Comparison of ENCODE assay signal across 15 cellular contexts in genomic region chr20:32252189-32252588, GRCh38. TPM values are rescaled to one million over a fixed set of nuclear protein-coding genes. Genes with fewer than 3 reads are reported as not detected.
DNase-seq lines count a peak whose midpoint lies in the region; ATAC-seq and TF ChIP-seq lines count a peak whose summit lies in the region.
"Had no signal": no experiment of that assay in that cellular context is flagged by ENCODE, and none has a peak within 500 bp of the region (broad histone marks: within the 10 kb centered on the region; RNA-seq: fewer than 3 reads in every experiment).

No MANE protein-coding gene starts in this region.

- peak; percentile 72 for ATAC-seq in activated T-helper 17 cell treated with anti-CD3 and anti-CD28 coated beads, Interleukin-2, amount 50 U/mL, for 72 hours (replicated peaks)
- ATAC-seq: left cardiac atrium had no signal

- TF ChIP-seq CTCF in CD14-positive monocyte (IDR thresholded peaks at IDR 0.05) = no peak

- H3K27me3 Mint-ChIP-seq in activated T-helper 17 cell treated with anti-CD3 and anti-CD28 coated beads, Interleukin-2, amount 50 U/mL, for 72 hours = no peaks in the 10 kb centered on the region
- H3K27me3 Mint-ChIP-seq in stimulated activated naive CD8-positive, alpha-beta T cell treated with anti-CD3 and anti-CD28 coated beads, Interleukin-15, Interleukin-2, amounts not matched to agents 100 ng/mL and 50 ng/mL, for 24 hours = no peaks in the 10 kb centered on the region
- peaks cover 4 to 6% (median 4%) of the 10 kb centered on the region in 3 donors for H3K27me3 Mint-ChIP-seq in CD14-positive monocyte (ENCODE audit: low read depth in 3 of 3)

- no peaks in the 10 kb centered on the region for H3K9me3 Mint-ChIP-seq in activated T-helper 17 cell treated with anti-CD3 and anti-CD28 coated beads, Interleukin-2, amount 50 U/mL, for 72 hours
- no peaks in the 10 kb centered on the region for H3K9me3 Mint-ChIP-seq in stimulated activated naive CD8-positive, alpha-beta T cell treated with anti-CD3 and anti-CD28 coated beads, Interleukin-15, Interleukin-2, amounts not matched to agents 100 ng/mL and 50 ng/mL, for 24 hours
- H3K9me3 Mint-ChIP-seq in CD14-positive monocyte = peaks cover 0 to 3% (median 0%) of the 10 kb centered on the region in 7 donors
- H3K9me3 Mint-ChIP-seq: neural crest cell had no signal

- H3K27ac Mint-ChIP-seq in activated T-helper 17 cell treated with anti-CD3 and anti-CD28 coated beads, Interleukin-2, amount 50 U/mL, for 72 hours = peak overlapping the region; percentile 92
- peak overlapping the region; percentile 96 for H3K27ac Mint-ChIP-seq in stimulated activated naive CD8-positive, alpha-beta T cell treated with anti-CD3 and anti-CD28 coated beads, Interleukin-15, Interleukin-2, amounts not matched to agents 100 ng/mL and 50 ng/mL, for 24 hours
- no peak overlapping the region for H3K27ac Mint-ChIP-seq in CD14-positive monocyte

- H3K4me1 Mint-ChIP-seq in activated T-helper 17 cell treated with anti-CD3 and anti-CD28 coated beads, Interleukin-2, amount 50 U/mL, for 72 hours = peaks cover 21% of the 10 kb centered on the region
- peaks cover 83% of the 10 kb centered on the region for H3K4me1 Mint-ChIP-seq in stimulated activated naive CD8-positive, alpha-beta T cell treated with anti-CD3 and anti-CD28 coated beads, Interleukin-15, Interleukin-2, amounts not matched to agents 100 ng/mL and 50 ng/mL, for 24 hours (ENCODE audit: low read depth)
- H3K4me1 Mint-ChIP-seq in CD14-positive monocyte = peaks cover 35% of the 10 kb centered on the region
- H3K4me1 Mint-ChIP-seq: neural crest cell had no signal

- peak overlapping the region; percentile 79 for H3K4me3 Mint-ChIP-seq in activated T-helper 17 cell treated with anti-CD3 and anti-CD28 coated beads, Interleukin-2, amount 50 U/mL, for 72 hours
- H3K4me3 Mint-ChIP-seq in stimulated activated naive CD8-positive, alpha-beta T cell treated with anti-CD3 and anti-CD28 coated beads, Interleukin-15, Interleukin-2, amounts not matched to agents 100 ng/mL and 50 ng/mL, for 24 hours = peak overlapping the region; percentile 79
- H3K4me3 Mint-ChIP-seq in CD14-positive monocyte = no peak overlapping the region
- H3K4me3 Mint-ChIP-seq: neural crest cell had no signal

- peak; percentile 8 for DNase-seq in NK-92 treated with Interleukin-12 subunit alpha and Interleukin-12 subunit beta, amount 100 ng/mL, for 24 hours (lab: John Stamatoyannopoulos, UW)
- no peak for DNase-seq in NK-92 (lab: John Stamatoyannopoulos, UW; ENCODE audit: unreplicated experiment)
- peak; percentile 88 for DNase-seq in stimulated activated CD4-positive, alpha-beta T cell treated with anti-CD3 and anti-CD28 coated beads, Interleukin-1b, Interleukin-23, amount 100 ng/mL, for 48 hours
- no peak for DNase-seq in NCI-H748 (lab: John Stamatoyannopoulos, UW; ENCODE audit: unreplicated experiment)
- no peak for DNase-seq in CD14-positive monocyte (ENCODE audit: low spot score)
- DNase-seq in ecto neural progenitor cell (ENCODE audit: low spot score) = no peak
- DNase-seq: dermis blood vessel endothelial cell, DMS53, foreskin melanocyte, left cardiac atrium, NCI-H524 treated with DMSO at 0.1 percent for 48 hours, small intestine had no signal

- intact Hi-C loops in CD14-positive monocyte (cut with micrococcal nuclease) = no loop called here

- H3K36me3 Mint-ChIP-seq in activated T-helper 17 cell treated with anti-CD3 and anti-CD28 coated beads, Interleukin-2, amount 50 U/mL, for 72 hours (ENCODE audit: low read depth) = peaks cover 12% of the 10 kb centered on the region
- peaks cover 16% of the 10 kb centered on the region for H3K36me3 Mint-ChIP-seq in stimulated activated naive CD8-positive, alpha-beta T cell treated with anti-CD3 and anti-CD28 coated beads, Interleukin-15, Interleukin-2, amounts not matched to agents 100 ng/mL and 50 ng/mL, for 24 hours (ENCODE audit: low read depth)
- peaks cover 0 to 2% of the 10 kb centered on the region in 2 donors for H3K36me3 Mint-ChIP-seq in CD14-positive monocyte

RNA-seq across cellular contexts. Expression of gene KIF3B, which starts 25.3 kb away (rescaled TPM):
- 10 to 100 TPM; 25.9 to 43.0 TPM for total RNA-seq in activated T-helper 17 cell treated with anti-CD3 and anti-CD28 coated beads, Interleukin-2, amount 50 U/mL, for 72 hours
- polyA plus RNA-seq in CD14-positive monocyte = 1 to 10 TPM; 1.5 to 3.4 TPM

RNA-seq across cellular contexts. Expression of gene POFUT1, which starts 44.5 kb away (rescaled TPM):
- total RNA-seq in activated T-helper 17 cell treated with anti-CD3 and anti-CD28 coated beads, Interleukin-2, amount 50 U/mL, for 72 hours = 10 to 100 TPM; 41.4 TPM
- 10 to 100 TPM; 11.8 to 22.8 TPM for polyA plus RNA-seq in CD14-positive monocyte

RNA-seq across cellular contexts. Expression of gene PLAGL2, which starts 44.6 kb away (rescaled TPM):
- total RNA-seq in activated T-helper 17 cell treated with anti-CD3 and anti-CD28 coated beads, Interleukin-2, amount 50 U/mL, for 72 hours = 10 to 100 TPM; 61.9 to 93.1 TPM
- polyA plus RNA-seq in CD14-positive monocyte = 10 to 100 TPM in 1 of 2 donors, 1 to 10 TPM in 1; 6.2 to 14.7 TPM

Comparison
In these comparisons a context has a peak if more than half of its experiments do, and no peak if none do; other contexts are left out.
1. DNase-seq: peak in NK-92 treated with Interleukin-12 subunit alpha and Interleukin-12 subunit beta, amount 100 ng/mL, for 24 hours (single experiment) and stimulated activated CD4-positive, alpha-beta T cell treated with anti-CD3 and anti-CD28 coated beads, Interleukin-1b, Interleukin-23, amount 100 ng/mL, for 48 hours (single experiment); none in NK-92 (single experiment), NCI-H748 (single experiment), CD14-positive monocyte (single experiment) and ecto neural progenitor cell (single experiment).
2. H3K27ac Mint-ChIP-seq: peak in activated T-helper 17 cell treated with anti-CD3 and anti-CD28 coated beads, Interleukin-2, amount 50 U/mL, for 72 hours (single experiment) and stimulated activated naive CD8-positive, alpha-beta T cell treated with anti-CD3 and anti-CD28 coated beads, Interleukin-15, Interleukin-2, amounts not matched to agents 100 ng/mL and 50 ng/mL, for 24 hours (single experiment); none in CD14-positive monocyte (0 of 7).
3. H3K4me3 Mint-ChIP-seq: peak in activated T-helper 17 cell treated with anti-CD3 and anti-CD28 coated beads, Interleukin-2, amount 50 U/mL, for 72 hours (single experiment) and stimulated activated naive CD8-positive, alpha-beta T cell treated with anti-CD3 and anti-CD28 coated beads, Interleukin-15, Interleukin-2, amounts not matched to agents 100 ng/mL and 50 ng/mL, for 24 hours (single experiment); none in CD14-positive monocyte (0 of 2).